10 cellular contexts compared by ENCODE assay signal in the genomic region with DNA sequence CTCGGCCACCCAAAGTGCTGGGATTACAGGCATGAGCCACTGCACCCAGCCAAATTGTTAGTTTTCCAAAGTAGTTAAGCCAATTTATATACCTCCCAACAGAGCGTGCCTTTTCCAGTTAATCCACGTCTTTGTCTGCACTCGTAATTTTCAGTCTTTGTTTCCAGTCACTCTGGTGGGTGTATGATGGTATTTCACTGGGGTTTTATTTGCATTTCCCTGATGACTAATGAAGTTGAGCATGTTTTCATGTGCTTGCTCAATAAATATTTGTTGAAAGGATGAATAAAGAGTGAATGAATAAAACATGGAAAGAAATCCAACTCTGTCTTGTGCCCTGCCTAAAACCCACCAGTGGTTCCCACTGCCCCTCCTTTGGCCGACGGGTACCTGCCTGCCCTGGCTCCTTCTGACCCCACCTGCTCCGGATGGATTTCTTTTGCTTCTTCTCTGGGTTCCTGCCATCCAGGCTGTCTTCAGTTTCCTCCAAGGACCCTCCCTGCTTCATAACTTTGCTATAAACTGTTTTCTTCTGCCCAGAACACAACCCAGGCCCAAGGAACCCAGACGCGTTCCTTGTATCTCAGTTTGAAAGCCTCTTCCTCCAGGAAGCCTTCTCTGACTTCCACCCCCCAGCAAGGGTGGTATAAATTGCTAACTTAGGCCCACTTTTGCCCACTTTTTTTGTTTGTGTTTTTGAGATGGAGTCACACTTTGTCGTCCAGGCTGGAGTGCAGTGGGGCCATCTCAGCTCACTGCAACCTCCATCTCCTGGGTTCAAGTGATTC. TPM values are rescaled to one million over a fixed set of nuclear protein-coding genes. Genes with fewer than 3 reads are reported as not detected.
DNase-seq lines count a peak whose midpoint lies in the region; TF ChIP-seq lines count a peak whose summit lies in the region.
"Had no signal": no experiment of that assay in that cellular context is flagged by ENCODE, and none has a peak within 500 bp of the region (broad histone marks: within the 10 kb centered on the region; RNA-seq: fewer than 3 reads in every experiment).

No MANE protein-coding gene starts in this region.

- peaks cover 12% of the 10 kb centered on the region for H3K36me3 ChIP-seq in MG63
- H3K36me3 ChIP-seq in effector memory CD4-positive, alpha-beta T cell (ENCODE audit: control insufficient read depth, insufficient read depth, low read length): no peaks in the 10 kb centered on the region

- no peak overlapping the region for H3K4me3 Mint-ChIP-seq in progenitor cell of endocrine pancreas (ENCODE audit: low read depth)
- no peak overlapping the region for H3K4me3 Mint-ChIP-seq in activated CD4-positive, alpha-beta memory T cell treated with anti-CD3 and anti-CD28 coated beads for 36 hours
- H3K4me3 Mint-ChIP-seq: T-helper 1 cell treated with Interleukin-12 subunit alpha and Interleukin-12 subunit beta and Interleukin-4 antibody, amounts not matched to agents 30 μg/mL and 1 μg/mL, for 36 hours had no signal

- peak; percentile 36 for DNase-seq in Daoy (ENCODE audit: low read depth)
- peak; percentile 38 for DNase-seq in MG63
- peak; percentile 76 for DNase-seq in choroid plexus epithelial cell (ENCODE audit: low read depth)
- DNase-seq in progenitor cell of endocrine pancreas (ENCODE audit: low spot score, unreplicated experiment): no peak
- DNase-seq in stimulated activated naive CD4-positive, alpha-beta T cell (lab: John Stamatoyannopoulos, UW): no peak
- no peak for DNase-seq in effector memory CD4-positive, alpha-beta T cell
- no peak for DNase-seq in NOMO-1 treated with dmso at 0.1 percent for 144 hours (lab: John Stamatoyannopoulos, UW; ENCODE audit: unreplicated experiment)
- DNase-seq in activated CD4-positive, alpha-beta memory T cell treated with anti-CD3 and anti-CD28 coated beads for 36 hours: no peak
- DNase-seq: activated gamma-delta T cell treated with Interleukin-2 at 50 U/mL for 16 hours had no signal

- no peak overlapping the region for H3K4me3 ChIP-seq in MG63
- no peak overlapping the region for H3K4me3 ChIP-seq in choroid plexus epithelial cell (ENCODE audit: low read depth, low read length)
- H3K4me3 ChIP-seq in effector memory CD4-positive, alpha-beta T cell (ENCODE audit: insufficient read depth, low read depth, low read length, poor library complexity, severe bottlenecking): no peak overlapping the region

- peak overlapping the region; percentile 87 for H3K27ac Mint-ChIP-seq in progenitor cell of endocrine pancreas
- no peak overlapping the region for H3K27ac Mint-ChIP-seq in activated CD4-positive, alpha-beta memory T cell treated with anti-CD3 and anti-CD28 coated beads for 36 hours
- H3K27ac Mint-ChIP-seq: T-helper 1 cell treated with Interleukin-12 subunit alpha and Interleukin-12 subunit beta and Interleukin-4 antibody, amounts not matched to agents 30 μg/mL and 1 μg/mL, for 36 hours had no signal

- no peaks in the 10 kb centered on the region for H3K36me3 Mint-ChIP-seq in progenitor cell of endocrine pancreas (ENCODE audit: insufficient read depth)
- H3K36me3 Mint-ChIP-seq in activated CD4-positive, alpha-beta memory T cell treated with anti-CD3 and anti-CD28 coated beads for 36 hours: peaks cover 7% of the 10 kb centered on the region

- H3K4me1 ChIP-seq in effector memory CD4-positive, alpha-beta T cell (ENCODE audit: control insufficient read depth, insufficient read depth, low read length, poor library complexity, severe bottlenecking): peaks cover 2% of the 10 kb centered on the region

- H3K27ac ChIP-seq in effector memory CD4-positive, alpha-beta T cell (ENCODE audit: insufficient read depth, low read length, poor library complexity, severe bottlenecking): no peak overlapping the region

- CTCF ChIA-PET in activated CD4-positive, alpha-beta memory T cell treated with anti-CD3 and anti-CD28 coated beads for 36 hours (lab: Charles Lee): interaction anchor here (1.5 kb wide), 1 partner anchor 72 kb away, joined by 3 read pairs; no protein-coding TSS in a partner anchor

- H3K27me3 ChIP-seq in MG63: no peaks in the 10 kb centered on the region
- H3K27me3 ChIP-seq in effector memory CD4-positive, alpha-beta T cell (replicated peaks; ENCODE audit: control insufficient read depth, insufficient read depth, low read length, poor library complexity, severe bottlenecking): no peaks in the 10 kb centered on the region

- POLR2A ChIA-PET in activated CD4-positive, alpha-beta memory T cell treated with anti-CD3 and anti-CD28 coated beads for 36 hours (lab: Charles Lee): interaction anchor here (0.6 kb wide), 1 partner anchor 98 kb away, joined by 3 read pairs; no protein-coding TSS in a partner anchor

- TF ChIP-seq CTCF in choroid plexus epithelial cell (conservative IDR thresholded peaks at IDR 0.05; ENCODE audit: low read depth, low read length) (peak; percentile 2), progenitor cell of endocrine pancreas (IDR thresholded peaks at IDR 0.05; ENCODE audit: unreplicated experiment) (no peak)

- no peaks in the 10 kb centered on the region for H3K27me3 Mint-ChIP-seq in progenitor cell of endocrine pancreas
- H3K27me3 Mint-ChIP-seq in activated CD4-positive, alpha-beta memory T cell treated with anti-CD3 and anti-CD28 coated beads for 36 hours: no peaks in the 10 kb centered on the region

- no peaks in the 10 kb centered on the region for H3K9me3 Mint-ChIP-seq in progenitor cell of endocrine pancreas (ENCODE audit: low read depth)
- H3K9me3 Mint-ChIP-seq in activated CD4-positive, alpha-beta memory T cell treated with anti-CD3 and anti-CD28 coated beads for 36 hours: no peaks in the 10 kb centered on the region
- H3K9me3 Mint-ChIP-seq: T-helper 1 cell treated with Interleukin-12 subunit alpha and Interleukin-12 subunit beta and Interleukin-4 antibody, amounts not matched to agents 30 μg/mL and 1 μg/mL, for 36 hours had no signal

- no peaks in the 10 kb centered on the region for H3K9me3 ChIP-seq in MG63
- H3K9me3 ChIP-seq in effector memory CD4-positive, alpha-beta T cell (ENCODE audit: control insufficient read depth, low read length): no peaks in the 10 kb centered on the region

- peaks cover 13% of the 10 kb centered on the region for H3K4me1 Mint-ChIP-seq in progenitor cell of endocrine pancreas (ENCODE audit: low read depth)
- peaks cover 24% of the 10 kb centered on the region for H3K4me1 Mint-ChIP-seq in activated CD4-positive, alpha-beta memory T cell treated with anti-CD3 and anti-CD28 coated beads for 36 hours (ENCODE audit: low read depth)

- intact Hi-C loops in activated CD4-positive, alpha-beta memory T cell treated with anti-CD3 and anti-CD28 coated beads for 36 hours (cut with micrococcal nuclease): no loop called here

RNA-seq across cellular contexts. Expression of gene ABCC1, which starts 3.0 kb away (rescaled TPM):
- total RNA-seq in Daoy (2014; rRNA removed; shearing (Covaris generic)): 9.0 and 11.8 TPM in 2 replicates
- 35.8 and 48.0 TPM in 2 replicates for total RNA-seq in MG63 (2014; rRNA removed; shearing (Covaris generic); ENCODE audit: low replicate concordance)
- 47.2 and 49.0 TPM in 2 replicates for total RNA-seq in progenitor cell of endocrine pancreas
- total RNA-seq in activated CD4-positive, alpha-beta memory T cell treated with anti-CD3 and anti-CD28 coated beads for 36 hours: 10 to 100 TPM; 49.1 to 50.3 TPM

RNA-seq across cellular contexts. Expression of gene CEP20, which starts 58.0 kb away (rescaled TPM):
- 87.0 and 122 TPM in 2 replicates for total RNA-seq in Daoy (2014; rRNA removed; shearing (Covaris generic))
- total RNA-seq in MG63 (2014; rRNA removed; shearing (Covaris generic); ENCODE audit: low replicate concordance): 110 and 122 TPM in 2 replicates
- total RNA-seq in progenitor cell of endocrine pancreas: 20.9 and 23.8 TPM in 2 replicates
- total RNA-seq in activated CD4-positive, alpha-beta memory T cell treated with anti-CD3 and anti-CD28 coated beads for 36 hours: 10 to 100 TPM; 40.0 to 43.8 TPM

Comparison
In these comparisons a context has a peak if more than half of its experiments do, and no peak if none do; other contexts are left out.
1. DNase-seq: peak in Daoy (single experiment), MG63 (single experiment) and choroid plexus epithelial cell (single experiment); none in progenitor cell of endocrine pancreas (single experiment), stimulated activated naive CD4-positive, alpha-beta T cell (0 of 6), effector memory CD4-positive, alpha-beta T cell (0 of 3), NOMO-1 treated with dmso at 0.1 percent for 144 hours (single experiment) and activated CD4-positive, alpha-beta memory T cell treated with anti-CD3 and anti-CD28 coated beads for 36 hours (single experiment).